8 cellular contexts compared by ENCODE assay signal in the genomic region with DNA sequence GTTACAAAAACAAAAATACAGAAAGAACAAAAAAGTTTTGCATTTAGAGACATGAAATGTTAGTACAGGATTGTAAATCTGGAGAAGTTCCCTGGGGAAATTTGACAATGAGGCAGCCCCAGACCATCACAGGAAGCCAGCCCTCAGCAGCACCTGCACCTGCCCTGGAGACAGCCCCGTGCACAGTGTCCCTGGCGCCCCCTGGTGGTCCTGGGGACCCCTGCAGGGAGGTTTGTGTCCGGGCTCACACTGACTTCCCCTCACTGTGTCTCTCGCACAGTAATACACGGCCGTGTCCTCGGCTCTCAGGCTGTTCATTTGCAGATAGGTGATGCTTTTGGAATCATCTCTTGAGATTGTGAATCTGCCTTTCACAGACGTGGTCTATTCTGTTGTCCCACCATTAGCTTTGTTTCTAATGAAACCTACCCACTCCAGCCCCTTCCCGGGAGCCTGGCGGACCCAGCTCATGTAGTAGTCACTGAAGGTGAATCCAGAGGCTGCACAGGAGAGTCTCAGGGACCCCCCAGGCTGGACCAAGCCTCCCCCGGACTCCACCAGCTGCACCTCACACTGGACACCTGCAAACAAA.
DNase-seq lines count a peak whose midpoint lies in the region; ATAC-seq and TF ChIP-seq lines count a peak whose summit lies in the region.
"Not testable (repeated sequence)": the region's sequence is repeated elsewhere in the genome, so short reads cannot be mapped to it uniquely, and the experiment has no call there.

No MANE protein-coding gene starts in this region.

- H3K4me3 Mint-ChIP-seq in activated naive CD8-positive, alpha-beta T cell treated with anti-CD3 and anti-CD28 coated beads, Interleukin-2, amount 50 U/mL, for 24 hours, result not testable (repeated sequence)

- not testable (repeated sequence) for TF ChIP-seq EP300 in upper lobe of left lung (IDR thresholded peaks at IDR 0.05)

- peak; percentile 46 for ATAC-seq in activated naive CD8-positive, alpha-beta T cell treated with anti-CD3 and anti-CD28 coated beads, Interleukin-2, amount 50 U/mL, for 24 hours
- not testable (repeated sequence) for ATAC-seq in lower lobe of right lung; upper lobe of left lung (ENCODE audit: low FRiP score in 2 of 2)

- intact Hi-C loops in lower lobe of right lung (cut with DNase I), result not testable (repeated sequence)

- 33 to 42% methylated on average over 11 of the region's 11 CpGs for WGBS in upper lobe of left lung, 2 donors

- H3K27ac ChIP-seq in lower lobe of right lung, upper lobe of left lung: not testable (repeated sequence)

- H3K36me3 Mint-ChIP-seq in activated naive CD8-positive, alpha-beta T cell treated with anti-CD3 and anti-CD28 coated beads, Interleukin-2, amount 50 U/mL, for 24 hours (ENCODE audit: low read depth), result not testable (repeated sequence)

- H3K27me3 ChIP-seq in lower lobe of right lung (ENCODE audit: low read depth); upper lobe of left lung: not testable (repeated sequence)

- not testable (repeated sequence) for H3K9me3 Mint-ChIP-seq in activated naive CD8-positive, alpha-beta T cell treated with anti-CD3 and anti-CD28 coated beads, Interleukin-2, amount 50 U/mL, for 24 hours

- H3K27me3 Mint-ChIP-seq in activated naive CD8-positive, alpha-beta T cell treated with anti-CD3 and anti-CD28 coated beads, Interleukin-2, amount 50 U/mL, for 24 hours, result not testable (repeated sequence)

- H3K36me3 ChIP-seq in lower lobe of right lung, upper lobe of left lung: not testable (repeated sequence)

- TF ChIP-seq CTCF in GM12864 (IDR thresholded peaks at IDR 0.05; ENCODE audit: low read depth, low read length, missing control alignments) (peak; percentile 85), lower lobe of right lung (IDR thresholded peaks at IDR 0.05) (peak; percentile 32), upper lobe of left lung (IDR thresholded peaks at IDR 0.05) (peak in 4 of 6 experiments; percentile 29 to 57 (median 44))

- not testable (repeated sequence) for H3K9me3 ChIP-seq in lower lobe of right lung, upper lobe of left lung

- not testable (repeated sequence) for H3K4me1 Mint-ChIP-seq in activated naive CD8-positive, alpha-beta T cell treated with anti-CD3 and anti-CD28 coated beads, Interleukin-2, amount 50 U/mL, for 24 hours

- not testable (repeated sequence) for TF ChIP-seq POLR2A in upper lobe of left lung (IDR thresholded peaks at IDR 0.05)

- not testable (repeated sequence) for H3K4me1 ChIP-seq in lower lobe of right lung, upper lobe of left lung

- not testable (repeated sequence) for DNase-seq in GM12864 (ENCODE audit: low read depth)
- DNase-seq in NCI-H146 (lab: John Stamatoyannopoulos, UW) (peak; percentile 32), T follicular helper cell (ENCODE audit: low read depth) (peak; percentile 71), lower lobe of right lung (peak; percentile 50), upper lobe of left lung (peak; percentile 40 to 72)
- peak; percentile 53 to 59 for DNase-seq in activated CD8-positive, alpha-beta memory T cell treated with anti-CD3 and anti-CD28 coated beads for 4 hours (ENCODE audit: low read depth in 2 of 2)
- DNase-seq in activated naive CD8-positive, alpha-beta T cell treated with anti-CD3 and anti-CD28 coated beads, Interleukin-2, amount 50 U/mL, for 24 hours, result peak; percentile 83
- peak; percentile 66 to 81 for DNase-seq in stimulated activated CD4-positive, alpha-beta T cell treated with anti-CD3 and anti-CD28 coated beads, Interleukin-4, amount 100 ng/mL, for 4 hours

- not testable (repeated sequence) for H3K27ac Mint-ChIP-seq in activated naive CD8-positive, alpha-beta T cell treated with anti-CD3 and anti-CD28 coated beads, Interleukin-2, amount 50 U/mL, for 24 hours

- not testable (repeated sequence) for H3K4me3 ChIP-seq in GM12864 (ENCODE audit: low read depth, low read length); lower lobe of right lung; upper lobe of left lung

Comparison
In these comparisons a context has a peak if more than half of its experiments do, and no peak if none do; other contexts are left out.
1. CTCF ChIP-seq: peak in every context shown above with its lines; median percentile 85 in GM12864; 44 in upper lobe of left lung; 32 in lower lobe of right lung.